ENCODE assay signal across 9 cellular contexts in genomic region chr4:3041192-3042142, GRCh38. TPM values are rescaled to one million over a fixed set of nuclear protein-coding genes. Genes with fewer than 3 reads are reported as not detected.
DNase-seq lines count a peak whose midpoint lies in the region; ATAC-seq and TF ChIP-seq lines count a peak whose summit lies in the region.
"Had no signal": no experiment of that assay in that cellular context is flagged by ENCODE, and none has a peak within 500 bp of the region (broad histone marks: within the 10 kb centered on the region; RNA-seq: fewer than 3 reads in every experiment).

No MANE protein-coding gene starts in this region.

- peak overlapping the region; percentile 58 for H3K4me3 ChIP-seq in CD8-positive, alpha-beta memory T cell (ENCODE audit: low read length)
- H3K4me3 ChIP-seq in mammary epithelial cell (replicated peaks in 1 of 3; ENCODE audit: insufficient read depth in 1 of 3, low read depth in 2 of 3, low read length in 3 of 3) (peak overlapping the region in 2 of 3 experiments; percentile 8 to 30), liver (ENCODE audit: low read depth in 1 of 3, low read length in 3 of 3) (peak overlapping the region; percentile 6 to 45 (median 22))

- no TSS peak for BruUV-seq in mammary epithelial cell (replicated peaks; lab: Mats Ljungman, UMichigan)

- no peaks in the 10 kb centered on the region for H3K9me3 ChIP-seq in CD8-positive, alpha-beta memory T cell (ENCODE audit: low read length)
- H3K9me3 ChIP-seq in mammary epithelial cell (replicated peaks; ENCODE audit: insufficient read depth, low read length): no peaks in the 10 kb centered on the region
- H3K9me3 ChIP-seq in liver (ENCODE audit: control insufficient read depth in 4 of 4, low read length in 3 of 4): no peaks in the 10 kb centered on the region

- peaks cover 41 to 76% (median 43%) of the 10 kb centered on the region in 3 donors for H3K4me1 Mint-ChIP-seq in CD8-positive, alpha-beta memory T cell
- peaks cover 40% of the 10 kb centered on the region for H3K4me1 Mint-ChIP-seq in HFFc6 (ENCODE audit: low read depth)
- H3K4me1 Mint-ChIP-seq in stimulated activated naive CD8-positive, alpha-beta T cell treated with anti-CD3 and anti-CD28 coated beads, Interleukin-15, amount 100 ng/mL, for 72 hours: peaks cover 70% of the 10 kb centered on the region

- ATAC-seq in stimulated activated naive CD8-positive, alpha-beta T cell treated with anti-CD3 and anti-CD28 coated beads, Interleukin-15, amount 100 ng/mL, for 72 hours: peak; percentile 53
- no peak for ATAC-seq in HG02973 (IDR thresholded peaks at IDR 0.05; ENCODE audit: unreplicated experiment)
- no peak for ATAC-seq in GM21737 (IDR thresholded peaks at IDR 0.05; ENCODE audit: unreplicated experiment)

- peak overlapping the region; percentile 69 to 95 (median 86) for H3K27ac Mint-ChIP-seq in CD8-positive, alpha-beta memory T cell
- H3K27ac Mint-ChIP-seq in HFFc6: peak overlapping the region; percentile 73
- H3K27ac Mint-ChIP-seq in stimulated activated naive CD8-positive, alpha-beta T cell treated with anti-CD3 and anti-CD28 coated beads, Interleukin-15, amount 100 ng/mL, for 72 hours: peak overlapping the region; percentile 19 to 91

- peaks cover 6 to 10% of the 10 kb centered on the region in 2 donors for H3K27me3 Mint-ChIP-seq in CD8-positive, alpha-beta memory T cell
- H3K27me3 Mint-ChIP-seq in HFFc6 (ENCODE audit: insufficient read depth): peaks cover 18% of the 10 kb centered on the region
- peaks cover 31% of the 10 kb centered on the region for H3K27me3 Mint-ChIP-seq in stimulated activated naive CD8-positive, alpha-beta T cell treated with anti-CD3 and anti-CD28 coated beads, Interleukin-15, amount 100 ng/mL, for 72 hours

- no peaks in the 10 kb centered on the region for H3K79me2 ChIP-seq in mammary epithelial cell (ENCODE audit: insufficient read depth, low read length)

- POLR2A ChIA-PET in CD8-positive, alpha-beta memory T cell (lab: Charles Lee): interaction anchor here (0.5 to 1.4 kb wide), 4 partner anchors 10 to 78 kb away, joined by 3 to 4 read pairs (median 3); partner anchors contain the start of genes GRK4, HTT, HTT-AS and NOP14

- WGBS in mammary epithelial cell (ENCODE audit: low coverage, missing lambda C conversion rate): 19% methylated on average over 36 of the region's 57 CpGs
- WGBS in liver: 30% methylated on average over 57 of the region's 57 CpGs

- dilution Hi-C loops in mammary epithelial cell (cut with HindIII; ENCODE audit: low sequenced_read_pairs): no loop called here

- CTCF ChIA-PET in CD8-positive, alpha-beta memory T cell (lab: Charles Lee): interaction anchor here (0.8 to 1.3 kb wide), 5 partner anchors 9 to 63 kb away, joined by 3 to 4 read pairs (median 4); no protein-coding TSS in a partner anchor
- CTCF ChIA-PET in mammary epithelial cell (lab: Charles Lee; ENCODE audit: low non-redundant PET): no interaction called here

- TF ChIP-seq CTCF in HFFc6 (IDR thresholded peaks at IDR 0.05): no peak
- TF ChIP-seq CTCF in mammary epithelial cell (conservative IDR thresholded peaks at IDR 0.05 in 1 of 2, IDR thresholded peaks at IDR 0.05 in 1 of 2; ENCODE audit: extremely low read depth in 1 of 2, insufficient read depth in 1 of 2, low read depth in 1 of 2, low read length in 2 of 2): no peak
- no peak for TF ChIP-seq CTCF in liver (IDR thresholded peaks at IDR 0.05; ENCODE audit: low read depth, low read length, missing input control)

- H3K4me2 ChIP-seq in mammary epithelial cell (ENCODE audit: insufficient read depth, low read depth, low read length): peak overlapping the region; percentile 72
- H3K4me2 ChIP-seq: KMS-11 had no signal

- H3K36me3 Mint-ChIP-seq in CD8-positive, alpha-beta memory T cell: peaks cover 0 to 7% (median 3%) of the 10 kb centered on the region in 3 donors
- no peaks in the 10 kb centered on the region for H3K36me3 Mint-ChIP-seq in HFFc6 (ENCODE audit: low read depth)

- H2AFZ ChIP-seq in mammary epithelial cell (ENCODE audit: low read depth, low read length): peak overlapping the region; percentile 88

- peak overlapping the region; percentile 35 for H3K27ac ChIP-seq in CD8-positive, alpha-beta memory T cell (ENCODE audit: low read depth, low read length)
- no peak overlapping the region for H3K27ac ChIP-seq in mammary epithelial cell (ENCODE audit: insufficient read depth, low read depth, low read length)
- peak overlapping the region in 1 of 2 donors; percentile 21 for H3K27ac ChIP-seq in liver (ENCODE audit: low read depth in 1 of 2, low read length in 2 of 2)
- H3K27ac ChIP-seq: KMS-11 had no signal

- in situ Hi-C loops in mammary epithelial cell (cut with MboI; ENCODE audit: low sequenced_read_pairs in 2 of 2): no loop called here

- no peaks in the 10 kb centered on the region for H3K27me3 ChIP-seq in CD8-positive, alpha-beta memory T cell (ENCODE audit: insufficient read depth, low read length, poor library complexity, severe bottlenecking)
- no peaks in the 10 kb centered on the region for H3K27me3 ChIP-seq in mammary epithelial cell (ENCODE audit: insufficient read depth, low read length)
- no peaks in the 10 kb centered on the region for H3K27me3 ChIP-seq in liver (ENCODE audit: control insufficient read depth in 4 of 4, insufficient read depth in 4 of 4, low read length in 3 of 4)

- H3K9ac ChIP-seq in mammary epithelial cell (ENCODE audit: insufficient read depth, low read length) (no peak overlapping the region), liver (ENCODE audit: low read depth in 1 of 2, low read length in 2 of 2) (peak overlapping the region in 1 of 2 donors; percentile 5)
- H3K9ac ChIP-seq: KMS-11 had no signal

- H4K20me1 ChIP-seq in mammary epithelial cell (ENCODE audit: insufficient read depth, low read length): no peaks in the 10 kb centered on the region

- peaks cover 0 to 7% (median 5%) of the 10 kb centered on the region in 5 donors for H3K9me3 Mint-ChIP-seq in CD8-positive, alpha-beta memory T cell
- H3K9me3 Mint-ChIP-seq in HFFc6: no peaks in the 10 kb centered on the region
- peaks cover 7 to 8% of the 10 kb centered on the region in 2 donors for H3K9me3 Mint-ChIP-seq in stimulated activated naive CD8-positive, alpha-beta T cell treated with anti-CD3 and anti-CD28 coated beads, Interleukin-15, amount 100 ng/mL, for 72 hours

- intact Hi-C loops in mammary epithelial cell (cut with micrococcal nuclease): no loop called here

- DNase-seq in CD8-positive, alpha-beta memory T cell: peak; percentile 10 to 65 (median 35)
- DNase-seq in HFFc6 (peak; percentile 70), T-helper 2 cell (peak in 3 of 5 experiments; percentile 13 to 83 (median 44)), mammary epithelial cell (peak; percentile 65)
- peak; percentile 30 to 41 for DNase-seq in stimulated activated naive CD8-positive, alpha-beta T cell treated with anti-CD3 and anti-CD28 coated beads, Interleukin-15, amount 100 ng/mL, for 72 hours

- H3K4me3 Mint-ChIP-seq in CD8-positive, alpha-beta memory T cell: peak overlapping the region; percentile 80 to 93 (median 88)
- H3K4me3 Mint-ChIP-seq in HFFc6: peak overlapping the region; percentile 83
- H3K4me3 Mint-ChIP-seq in stimulated activated naive CD8-positive, alpha-beta T cell treated with anti-CD3 and anti-CD28 coated beads, Interleukin-15, amount 100 ng/mL, for 72 hours: peak overlapping the region; percentile 82 to 90

- H3K4me1 ChIP-seq in CD8-positive, alpha-beta memory T cell (ENCODE audit: insufficient read depth, low read length): peaks cover 52% of the 10 kb centered on the region
- peaks cover 11% of the 10 kb centered on the region for H3K4me1 ChIP-seq in mammary epithelial cell (ENCODE audit: insufficient read depth, low read length)
- peaks cover 3 to 31% (median 10%) of the 10 kb centered on the region in 4 donors for H3K4me1 ChIP-seq in liver (ENCODE audit: control insufficient read depth in 4 of 4, insufficient read depth in 4 of 4, low read length in 3 of 4)

- no peaks in the 10 kb centered on the region for H3K36me3 ChIP-seq in CD8-positive, alpha-beta memory T cell (ENCODE audit: insufficient read depth, low read length)
- H3K36me3 ChIP-seq in mammary epithelial cell (ENCODE audit: insufficient read depth, low read length) (no peaks in the 10 kb centered on the region), liver (ENCODE audit: control insufficient read depth in 4 of 4, insufficient read depth in 3 of 4, low read depth in 1 of 4, low read length in 3 of 4) (no peaks in the 10 kb centered on the region)

- TF ChIP-seq RAD21 in liver (IDR thresholded peaks at IDR 0.05): peak in 1 of 2 donors; percentile 7

TF ChIP-seq in liver, 16 proteins besides CTCF, POLR2A, EP300 and RAD21 (continues in another document):
- no peak for TF ChIP-seq HNF4G (IDR thresholded peaks at IDR 0.05)
- peak in 1 of 2 donors; percentile 23 for TF ChIP-seq HNF4A (conservative IDR thresholded peaks at IDR 0.05)
- TF ChIP-seq RXRA (IDR thresholded peaks at IDR 0.05): peak; percentile 80
- TF ChIP-seq ATF3 (IDR thresholded peaks at IDR 0.05): no peak

RNA-seq across cellular contexts. Expression of gene HTT-AS, which starts 32.9 kb away (rescaled TPM):
- total RNA-seq in CD8-positive, alpha-beta memory T cell: not detected
- polyA plus RNA-seq in CD8-positive, alpha-beta memory T cell: not detected
- total RNA-seq in HFFc6 (2021; fragmentation: NEBNext Ultra II Directional; extraction: Animal tissue kit (Norgen Biotek cat#: 25700)): not detected
- not detected for total RNA-seq in mammary epithelial cell
- polyA plus RNA-seq in mammary epithelial cell: not detected
- not detected for polyA minus RNA-seq in mammary epithelial cell
- total RNA-seq in liver: not detected
- not detected for polyA plus RNA-seq in liver

RNA-seq across cellular contexts. Expression of gene HTT, which starts 33.0 kb away (rescaled TPM):
- 10 to 100 TPM; 54.7 to 58.6 TPM for total RNA-seq in CD8-positive, alpha-beta memory T cell
- 5.1 TPM for polyA plus RNA-seq in CD8-positive, alpha-beta memory T cell
- total RNA-seq in HFFc6 (2021; fragmentation: NEBNext Ultra II Directional; extraction: Animal tissue kit (Norgen Biotek cat#: 25700)): 10 to 100 TPM; 38.1 to 52.0 (median 47.8) TPM
- total RNA-seq in mammary epithelial cell (10 to 100 TPM; 44.2 to 53.3 TPM), liver (10 to 100 TPM; 23.5 to 39.8 TPM)
- polyA plus RNA-seq in mammary epithelial cell (14.7 TPM), liver (1 to 10 TPM; 8.6 to 9.3 TPM)
- polyA minus RNA-seq in mammary epithelial cell: 270 TPM
